Comparison of ENCODE assay signal across 1 cellular context in genomic region chr12:12725086-12725955, GRCh38.
TF ChIP-seq lines count a peak whose summit lies in the region.

No MANE protein-coding gene starts in this region.

TF ChIP-seq in HepG2, 621 proteins besides CTCF, POLR2A, EP300 and RAD21 (continued from another document and continues in another):
- peak in 1 of 2 experiments; percentile 36; a peak in 1 of 4 replicates for TF ChIP-seq REST (IDR thresholded peaks at IDR 0.05; ENCODE audit: borderline replicate concordance in 1 of 2, low read depth in 1 of 2, low read length in 2 of 2)
- peak; percentile 77 for TF ChIP-seq SP4 (CRISPR knock-in tag; IDR thresholded peaks at IDR 0.05)
- no peak; the same call in 1 of the 2 replicates for TF ChIP-seq ZNF564 (CRISPR knock-in tag; IDR thresholded peaks at IDR 0.05)
- no peak for TF ChIP-seq RCOR2 (CRISPR knock-in tag; IDR thresholded peaks at IDR 0.05)
- peak; percentile 77 for TF ChIP-seq KDM2A (CRISPR knock-in tag; IDR thresholded peaks at IDR 0.05; ENCODE audit: borderline replicate concordance, low read depth)
- TF ChIP-seq ZNF230 (CRISPR knock-in tag; IDR thresholded peaks at IDR 0.05), result no peak
- no peak for TF ChIP-seq YEATS2 (CRISPR knock-in tag; IDR thresholded peaks at IDR 0.05; ENCODE audit: borderline replicate concordance)
- no peak for TF ChIP-seq GATAD1 (CRISPR knock-in tag; IDR thresholded peaks at IDR 0.05)
- no peak for TF ChIP-seq ZNF652 (CRISPR knock-in tag; IDR thresholded peaks at IDR 0.05; ENCODE audit: borderline replicate concordance, low read depth)
- peak; percentile 86 for TF ChIP-seq PHF21A (CRISPR knock-in tag; IDR thresholded peaks at IDR 0.05)
- TF ChIP-seq, protein P1, sequence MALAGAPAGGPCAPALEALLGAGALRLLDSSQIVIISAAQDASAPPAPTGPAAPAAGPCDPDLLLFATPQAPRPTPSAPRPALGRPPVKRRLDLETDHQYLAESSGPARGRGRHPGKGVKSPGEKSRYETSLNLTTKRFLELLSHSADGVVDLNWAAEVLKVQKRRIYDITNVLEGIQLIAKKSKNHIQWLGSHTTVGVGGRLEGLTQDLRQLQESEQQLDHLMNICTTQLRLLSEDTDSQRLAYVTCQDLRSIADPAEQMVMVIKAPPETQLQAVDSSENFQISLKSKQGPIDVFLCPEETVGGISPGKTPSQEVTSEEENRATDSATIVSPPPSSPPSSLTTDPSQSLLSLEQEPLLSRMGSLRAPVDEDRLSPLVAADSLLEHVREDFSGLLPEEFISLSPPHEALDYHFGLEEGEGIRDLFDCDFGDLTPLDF (CRISPR knock-in tag; IDR thresholded peaks at IDR 0.05), result peak; percentile 51
- no peak for TF ChIP-seq ZNF543 (CRISPR knock-in tag; IDR thresholded peaks at IDR 0.05)
- TF ChIP-seq ZNF619 (CRISPR knock-in tag; IDR thresholded peaks at IDR 0.05), result no peak
- no peak for TF ChIP-seq SRSF4 (IDR thresholded peaks at IDR 0.05; ENCODE audit: low read depth, low read length, poor library complexity, severe bottlenecking)
- TF ChIP-seq BRCA1 (CRISPR knock-in tag; IDR thresholded peaks at IDR 0.05), result no peak
- 0 out of 2 replicates have a peak, but pooled peaks have one; percentile 56 for TF ChIP-seq ZNF256 (CRISPR knock-in tag; conservative IDR thresholded peaks at IDR 0.05)
- no peak for TF ChIP-seq ZNF891 (CRISPR knock-in tag; IDR thresholded peaks at IDR 0.05)
- TF ChIP-seq ZNF670 (CRISPR knock-in tag; IDR thresholded peaks at IDR 0.05; ENCODE audit: borderline replicate concordance), result no peak
- no peak; the same call in 1 of the 2 replicates for TF ChIP-seq NKX3-1 (CRISPR knock-in tag; IDR thresholded peaks at IDR 0.05)
- peak; percentile 70 for TF ChIP-seq CREB1 (IDR thresholded peaks at IDR 0.05)
- TF ChIP-seq CREB1 (CRISPR knock-in tag; IDR thresholded peaks at IDR 0.05), result peak; percentile 74
- TF ChIP-seq ZNF160 (CRISPR knock-in tag; IDR thresholded peaks at IDR 0.05), result no peak
- peak; percentile 28; the same call in 1 of the 2 replicates for TF ChIP-seq GABPB1 (CRISPR knock-in tag; IDR thresholded peaks at IDR 0.05)
- TF ChIP-seq SNAPC5 (CRISPR knock-in tag; IDR thresholded peaks at IDR 0.05; ENCODE audit: borderline replicate concordance), result 0 out of 2 replicates have a peak, but pooled peaks have one; percentile 40
- TF ChIP-seq, protein P2, sequence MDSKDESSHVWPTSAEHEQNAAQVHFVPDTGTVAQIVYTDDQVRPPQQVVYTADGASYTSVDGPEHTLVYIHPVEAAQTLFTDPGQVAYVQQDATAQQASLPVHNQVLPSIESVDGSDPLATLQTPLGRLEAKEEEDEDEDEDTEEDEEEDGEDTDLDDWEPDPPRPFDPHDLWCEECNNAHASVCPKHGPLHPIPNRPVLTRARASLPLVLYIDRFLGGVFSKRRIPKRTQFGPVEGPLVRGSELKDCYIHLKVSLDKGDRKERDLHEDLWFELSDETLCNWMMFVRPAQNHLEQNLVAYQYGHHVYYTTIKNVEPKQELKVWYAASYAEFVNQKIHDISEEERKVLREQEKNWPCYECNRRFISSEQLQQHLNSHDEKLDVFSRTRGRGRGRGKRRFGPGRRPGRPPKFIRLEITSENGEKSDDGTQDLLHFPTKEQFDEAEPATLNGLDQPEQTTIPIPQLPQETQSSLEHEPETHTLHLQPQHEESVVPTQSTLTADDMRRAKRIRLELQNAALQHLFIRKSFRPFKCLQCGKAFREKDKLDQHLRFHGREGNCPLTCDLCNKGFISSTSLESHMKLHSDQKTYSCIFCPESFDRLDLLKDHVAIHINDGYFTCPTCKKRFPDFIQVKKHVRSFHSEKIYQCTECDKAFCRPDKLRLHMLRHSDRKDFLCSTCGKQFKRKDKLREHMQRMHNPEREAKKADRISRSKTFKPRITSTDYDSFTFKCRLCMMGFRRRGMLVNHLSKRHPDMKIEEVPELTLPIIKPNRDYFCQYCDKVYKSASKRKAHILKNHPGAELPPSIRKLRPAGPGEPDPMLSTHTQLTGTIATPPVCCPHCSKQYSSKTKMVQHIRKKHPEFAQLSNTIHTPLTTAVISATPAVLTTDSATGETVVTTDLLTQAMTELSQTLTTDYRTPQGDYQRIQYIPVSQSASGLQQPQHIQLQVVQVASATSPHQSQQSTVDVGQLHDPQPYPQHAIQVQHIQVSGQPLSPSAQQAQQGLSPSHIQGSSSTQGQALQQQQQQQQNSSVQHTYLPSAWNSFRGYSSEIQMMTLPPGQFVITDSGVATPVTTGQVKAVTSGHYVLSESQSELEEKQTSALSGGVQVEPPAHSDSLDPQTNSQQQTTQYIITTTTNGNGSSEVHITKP (CRISPR knock-in tag; IDR thresholded peaks at IDR 0.05; ENCODE audit: low read depth), result 0 out of 2 replicates have a peak, but pooled peaks have one; percentile 30
- no peak for TF ChIP-seq ZNF253 (CRISPR knock-in tag; IDR thresholded peaks at IDR 0.05; ENCODE audit: borderline replicate concordance)
- TF ChIP-seq ZBTB34 (CRISPR knock-in tag; IDR thresholded peaks at IDR 0.05), result no peak
- peak; percentile 48 for TF ChIP-seq CBX1 (IDR thresholded peaks at IDR 0.05; ENCODE audit: low read depth)
- no peak for TF ChIP-seq ZNF251 (CRISPR knock-in tag; IDR thresholded peaks at IDR 0.05)
- TF ChIP-seq ZNF777 (CRISPR knock-in tag; IDR thresholded peaks at IDR 0.05), result peak; percentile 28; the same call in 1 of the 2 replicates
- no peak for TF ChIP-seq ZBTB8A (CRISPR knock-in tag; IDR thresholded peaks at IDR 0.05; ENCODE audit: borderline replicate concordance, low read depth)
- peak; percentile 36 for TF ChIP-seq FOXA3 (CRISPR knock-in tag; IDR thresholded peaks at IDR 0.05)
- TF ChIP-seq ZNF75D (CRISPR knock-in tag; IDR thresholded peaks at IDR 0.05; ENCODE audit: borderline replicate concordance), result no peak
- peak; percentile 32; the same call in 1 of the 2 replicates for TF ChIP-seq ZNF605 (CRISPR knock-in tag; IDR thresholded peaks at IDR 0.05)
- TF ChIP-seq ARID2 (CRISPR knock-in tag; IDR thresholded peaks at IDR 0.05; ENCODE audit: borderline replicate concordance), result no peak
- peak; percentile 50; the same call in 1 of the 2 replicates for TF ChIP-seq ZNF563 (CRISPR knock-in tag; IDR thresholded peaks at IDR 0.05)
- no peak; the same call in 1 of the 2 replicates for TF ChIP-seq GFI1 (CRISPR knock-in tag; IDR thresholded peaks at IDR 0.05; ENCODE audit: borderline replicate concordance)
- peak; percentile 81; the same call in 1 of the 2 replicates for TF ChIP-seq TAF1 (CRISPR knock-in tag; IDR thresholded peaks at IDR 0.05)
- no peak for TF ChIP-seq SETDB1 (CRISPR knock-in tag; IDR thresholded peaks at IDR 0.05; ENCODE audit: borderline replicate concordance)
- TF ChIP-seq, protein P3, sequence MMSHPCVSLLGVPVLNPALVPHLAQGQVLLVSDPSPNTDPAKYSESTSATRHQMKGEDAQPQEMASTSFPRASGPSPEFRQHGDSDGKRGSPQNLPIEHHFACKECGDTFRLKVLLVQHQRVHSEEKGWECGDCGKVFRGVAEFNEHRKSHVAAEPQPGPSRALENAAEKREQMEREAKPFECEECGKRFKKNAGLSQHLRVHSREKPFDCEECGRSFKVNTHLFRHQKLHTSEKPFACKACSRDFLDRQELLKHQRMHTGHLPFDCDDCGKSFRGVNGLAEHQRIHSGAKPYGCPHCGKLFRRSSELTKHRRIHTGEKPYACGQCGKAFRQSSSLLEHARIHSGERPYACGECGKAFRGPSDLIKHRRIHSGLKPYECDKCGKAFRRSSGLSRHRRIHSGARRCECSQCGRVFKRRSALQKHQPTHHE (CRISPR knock-in tag; IDR thresholded peaks at IDR 0.05; ENCODE audit: borderline replicate concordance), result no peak
- TF ChIP-seq RFX1 (IDR thresholded peaks at IDR 0.05), result no peak
- no peak for TF ChIP-seq CBX2 (IDR thresholded peaks at IDR 0.05; ENCODE audit: low read depth, low read length)
- no peak for TF ChIP-seq CBX2 (CRISPR knock-in tag; IDR thresholded peaks at IDR 0.05; ENCODE audit: low read depth)
- 0 out of 2 replicates have a peak, but pooled peaks have one; percentile 67 for TF ChIP-seq IRF2 (CRISPR knock-in tag; IDR thresholded peaks at IDR 0.05)
- TF ChIP-seq THAP7 (CRISPR knock-in tag; IDR thresholded peaks at IDR 0.05), result no peak
- 0 out of 2 replicates have a peak, but pooled peaks have one; percentile 26 for TF ChIP-seq ARNT2 (CRISPR knock-in tag; IDR thresholded peaks at IDR 0.05; ENCODE audit: low read depth)
- TF ChIP-seq POGZ (CRISPR knock-in tag; IDR thresholded peaks at IDR 0.05), result no peak
- TF ChIP-seq ZNF713 (CRISPR knock-in tag; IDR thresholded peaks at IDR 0.05), result no peak
- 0 out of 2 replicates have a peak, but pooled peaks have one; percentile 21 for TF ChIP-seq POGK (CRISPR knock-in tag; conservative IDR thresholded peaks at IDR 0.05)
- peak; percentile 64 for TF ChIP-seq DMAP1 (CRISPR knock-in tag; IDR thresholded peaks at IDR 0.05)
- TF ChIP-seq ZNF431 (CRISPR knock-in tag; IDR thresholded peaks at IDR 0.05; ENCODE audit: borderline replicate concordance, low read depth), result peak; percentile 56; the same call in 1 of the 2 replicates
- peak; percentile 8; the same call in 1 of the 2 replicates for TF ChIP-seq ZNF274 (CRISPR knock-in tag; IDR thresholded peaks at IDR 0.05)
- peak; percentile 28 for TF ChIP-seq CREM (IDR thresholded peaks at IDR 0.05)
- TF ChIP-seq CREM (CRISPR knock-in tag; IDR thresholded peaks at IDR 0.05), result no peak
- peak; percentile 20; the same call in 1 of the 2 replicates for TF ChIP-seq TBX2 (CRISPR knock-in tag; IDR thresholded peaks at IDR 0.05; ENCODE audit: borderline replicate concordance)
- TF ChIP-seq ZFP90 (CRISPR knock-in tag; IDR thresholded peaks at IDR 0.05; ENCODE audit: borderline replicate concordance), result no peak
- TF ChIP-seq FOXP4 (CRISPR knock-in tag; IDR thresholded peaks at IDR 0.05), result peak; percentile 46; the same call in 1 of the 2 replicates
